In genomic region chr17:30225919-30226553, GRCh38 we compare ENCODE assay signal across 1 cellular context.
TF ChIP-seq lines count a peak whose summit lies in the region.

No MANE protein-coding gene starts in this region.

TF ChIP-seq in HepG2, 621 proteins besides CTCF, POLR2A, EP300 and RAD21 (continued from another document and continues in another):
- TF ChIP-seq ZNF329 (CRISPR knock-in tag; IDR thresholded peaks at IDR 0.05; ENCODE audit: low read depth) (peak; percentile 84; the same call in 1 of the 2 replicates), ZNF749 (CRISPR knock-in tag; IDR thresholded peaks at IDR 0.05; ENCODE audit: borderline replicate concordance) (no peak), HDAC6 (IDR thresholded peaks at IDR 0.05; ENCODE audit: low read depth, low read length) (no peak), ZFP82 (CRISPR knock-in tag; IDR thresholded peaks at IDR 0.05; ENCODE audit: borderline replicate concordance) (no peak), ZNF33A (CRISPR knock-in tag; IDR thresholded peaks at IDR 0.05; ENCODE audit: borderline replicate concordance) (no peak), ZNF503 (CRISPR knock-in tag; IDR thresholded peaks at IDR 0.05) (peak; percentile 61; the same call in 1 of the 2 replicates), FOXK2 (IDR thresholded peaks at IDR 0.05) (peak; percentile 68; the same call in 1 of the 2 replicates), SRY (CRISPR knock-in tag; IDR thresholded peaks at IDR 0.05) (peak; percentile 14; the same call in 1 of the 2 replicates), ASH2L (IDR thresholded peaks at IDR 0.05; ENCODE audit: insufficient read length, low read depth, low read length) (peak; percentile 53), KDM3A (CRISPR knock-in tag; IDR thresholded peaks at IDR 0.05; ENCODE audit: low read depth) (0 out of 2 replicates have a peak, but pooled peaks have one; percentile 14), SALL2 (CRISPR knock-in tag; IDR thresholded peaks at IDR 0.05) (no peak), ZBTB1 (CRISPR knock-in tag; IDR thresholded peaks at IDR 0.05; ENCODE audit: borderline replicate concordance) (no peak), KAT8 (CRISPR knock-in tag; IDR thresholded peaks at IDR 0.05) (0 out of 2 replicates have a peak, but pooled peaks have one; percentile 29), FOXP1 (IDR thresholded peaks at IDR 0.05) (no peak; the same call in 1 of the 2 replicates), FOXP1 (CRISPR knock-in tag; IDR thresholded peaks at IDR 0.05) (peak; percentile 81), ETV5 (CRISPR knock-in tag; IDR thresholded peaks at IDR 0.05; ENCODE audit: borderline replicate concordance) (peak; percentile 17; the same call in 1 of the 2 replicates), KDM5A (IDR thresholded peaks at IDR 0.05; ENCODE audit: borderline replicate concordance, low read length) (no peak), ZNF232 (CRISPR knock-in tag; IDR thresholded peaks at IDR 0.05; ENCODE audit: borderline replicate concordance) (0 out of 2 replicates have a peak, but pooled peaks have one; percentile 24), MYPOP (CRISPR knock-in tag; IDR thresholded peaks at IDR 0.05) (peak; percentile 13; the same call in 1 of the 2 replicates), SNAPC2 (CRISPR knock-in tag; IDR thresholded peaks at IDR 0.05) (peak; percentile 67; the same call in 1 of the 2 replicates), GABPB1 (CRISPR knock-in tag; IDR thresholded peaks at IDR 0.05) (peak; percentile 23; the same call in 1 of the 2 replicates), ZNF264 (CRISPR knock-in tag; IDR thresholded peaks at IDR 0.05) (peak; percentile 43; the same call in 1 of the 2 replicates), SOX13 (IDR thresholded peaks at IDR 0.05) (no peak), SOX13 (CRISPR knock-in tag; conservative IDR thresholded peaks at IDR 0.05 in 1 of 2, IDR thresholded peaks at IDR 0.05 in 1 of 2) (peak in 1 of 2 experiments; percentile 77; a peak in 2 of 4 replicates), SIN3B (IDR thresholded peaks at IDR 0.05; ENCODE audit: low read length) (no peak), CHD4 (IDR thresholded peaks at IDR 0.05; ENCODE audit: borderline replicate concordance, low read length) (no peak), ZNF746 (CRISPR knock-in tag; IDR thresholded peaks at IDR 0.05) (0 out of 2 replicates have a peak, but pooled peaks have one; percentile 24), SIX1 (CRISPR knock-in tag; IDR thresholded peaks at IDR 0.05; ENCODE audit: borderline replicate concordance) (peak; percentile 80), PCBP1 (IDR thresholded peaks at IDR 0.05; ENCODE audit: borderline replicate concordance, low read depth, low read length) (no peak), CEBPG (CRISPR knock-in tag; IDR thresholded peaks at IDR 0.05) (peak; percentile 39; the same call in 1 of the 2 replicates), FOXA3 (CRISPR knock-in tag; IDR thresholded peaks at IDR 0.05) (peak; percentile 73), SOX6 (IDR thresholded peaks at IDR 0.05) (no peak), SOX6 (CRISPR knock-in tag; IDR thresholded peaks at IDR 0.05) (peak; percentile 81), NFIC (IDR thresholded peaks at IDR 0.05; ENCODE audit: low read length) (peak; percentile 44; the same call in 1 of the 2 replicates), MYC (CRISPR knock-in tag; IDR thresholded peaks at IDR 0.05; ENCODE audit: borderline replicate concordance) (peak; percentile 42; the same call in 1 of the 2 replicates), HMG20B (CRISPR knock-in tag; conservative IDR thresholded peaks at IDR 0.05) (0 out of 2 replicates have a peak, but pooled peaks have one; percentile 18), ZNF350 (CRISPR knock-in tag; IDR thresholded peaks at IDR 0.05; ENCODE audit: borderline replicate concordance, low read depth) (no peak), FOXK1 (CRISPR knock-in tag; IDR thresholded peaks at IDR 0.05; ENCODE audit: borderline replicate concordance, low read depth) (0 out of 2 replicates have a peak, but pooled peaks have one; percentile 63), TAF1 (CRISPR knock-in tag; IDR thresholded peaks at IDR 0.05) (0 out of 2 replicates have a peak, but pooled peaks have one; percentile 2), ZBTB42 (CRISPR knock-in tag; IDR thresholded peaks at IDR 0.05) (no peak), ZNF30 (CRISPR knock-in tag; IDR thresholded peaks at IDR 0.05) (no peak), MEIS2 (CRISPR knock-in tag; IDR thresholded peaks at IDR 0.05) (0 out of 2 replicates have a peak, but pooled peaks have one; percentile 37), POGK (CRISPR knock-in tag; conservative IDR thresholded peaks at IDR 0.05) (0 out of 2 replicates have a peak, but pooled peaks have one; percentile 26)
- TF ChIP-seq, protein P1, sequence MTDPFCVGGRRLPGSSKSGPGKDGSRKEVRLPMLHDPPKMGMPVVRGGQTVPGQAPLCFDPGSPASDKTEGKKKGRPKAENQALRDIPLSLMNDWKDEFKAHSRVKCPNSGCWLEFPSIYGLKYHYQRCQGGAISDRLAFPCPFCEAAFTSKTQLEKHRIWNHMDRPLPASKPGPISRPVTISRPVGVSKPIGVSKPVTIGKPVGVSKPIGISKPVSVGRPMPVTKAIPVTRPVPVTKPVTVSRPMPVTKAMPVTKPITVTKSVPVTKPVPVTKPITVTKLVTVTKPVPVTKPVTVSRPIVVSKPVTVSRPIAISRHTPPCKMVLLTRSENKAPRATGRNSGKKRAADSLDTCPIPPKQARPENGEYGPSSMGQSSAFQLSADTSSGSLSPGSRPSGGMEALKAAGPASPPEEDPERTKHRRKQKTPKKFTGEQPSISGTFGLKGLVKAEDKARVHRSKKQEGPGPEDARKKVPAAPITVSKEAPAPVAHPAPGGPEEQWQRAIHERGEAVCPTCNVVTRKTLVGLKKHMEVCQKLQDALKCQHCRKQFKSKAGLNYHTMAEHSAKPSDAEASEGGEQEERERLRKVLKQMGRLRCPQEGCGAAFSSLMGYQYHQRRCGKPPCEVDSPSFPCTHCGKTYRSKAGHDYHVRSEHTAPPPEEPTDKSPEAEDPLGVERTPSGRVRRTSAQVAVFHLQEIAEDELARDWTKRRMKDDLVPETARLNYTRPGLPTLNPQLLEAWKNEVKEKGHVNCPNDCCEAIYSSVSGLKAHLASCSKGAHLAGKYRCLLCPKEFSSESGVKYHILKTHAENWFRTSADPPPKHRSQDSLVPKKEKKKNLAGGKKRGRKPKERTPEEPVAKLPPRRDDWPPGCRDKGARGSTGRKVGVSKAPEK (CRISPR knock-in tag; IDR thresholded peaks at IDR 0.05; ENCODE audit: borderline replicate concordance): 0 out of 2 replicates have a peak, but pooled peaks have one; percentile 86
- TF ChIP-seq, protein P2, sequence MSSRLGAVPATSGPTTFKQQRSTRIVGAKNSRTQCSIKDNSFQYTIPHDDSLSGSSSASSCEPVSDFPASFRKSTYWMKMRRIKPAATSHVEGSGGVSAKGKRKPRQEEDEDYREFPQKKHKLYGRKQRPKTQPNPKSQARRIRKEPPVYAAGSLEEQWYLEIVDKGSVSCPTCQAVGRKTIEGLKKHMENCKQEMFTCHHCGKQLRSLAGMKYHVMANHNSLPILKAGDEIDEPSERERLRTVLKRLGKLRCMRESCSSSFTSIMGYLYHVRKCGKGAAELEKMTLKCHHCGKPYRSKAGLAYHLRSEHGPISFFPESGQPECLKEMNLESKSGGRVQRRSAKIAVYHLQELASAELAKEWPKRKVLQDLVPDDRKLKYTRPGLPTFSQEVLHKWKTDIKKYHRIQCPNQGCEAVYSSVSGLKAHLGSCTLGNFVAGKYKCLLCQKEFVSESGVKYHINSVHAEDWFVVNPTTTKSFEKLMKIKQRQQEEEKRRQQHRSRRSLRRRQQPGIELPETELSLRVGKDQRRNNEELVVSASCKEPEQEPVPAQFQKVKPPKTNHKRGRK (CRISPR knock-in tag; IDR thresholded peaks at IDR 0.05): no peak
- TF ChIP-seq, protein P3, sequence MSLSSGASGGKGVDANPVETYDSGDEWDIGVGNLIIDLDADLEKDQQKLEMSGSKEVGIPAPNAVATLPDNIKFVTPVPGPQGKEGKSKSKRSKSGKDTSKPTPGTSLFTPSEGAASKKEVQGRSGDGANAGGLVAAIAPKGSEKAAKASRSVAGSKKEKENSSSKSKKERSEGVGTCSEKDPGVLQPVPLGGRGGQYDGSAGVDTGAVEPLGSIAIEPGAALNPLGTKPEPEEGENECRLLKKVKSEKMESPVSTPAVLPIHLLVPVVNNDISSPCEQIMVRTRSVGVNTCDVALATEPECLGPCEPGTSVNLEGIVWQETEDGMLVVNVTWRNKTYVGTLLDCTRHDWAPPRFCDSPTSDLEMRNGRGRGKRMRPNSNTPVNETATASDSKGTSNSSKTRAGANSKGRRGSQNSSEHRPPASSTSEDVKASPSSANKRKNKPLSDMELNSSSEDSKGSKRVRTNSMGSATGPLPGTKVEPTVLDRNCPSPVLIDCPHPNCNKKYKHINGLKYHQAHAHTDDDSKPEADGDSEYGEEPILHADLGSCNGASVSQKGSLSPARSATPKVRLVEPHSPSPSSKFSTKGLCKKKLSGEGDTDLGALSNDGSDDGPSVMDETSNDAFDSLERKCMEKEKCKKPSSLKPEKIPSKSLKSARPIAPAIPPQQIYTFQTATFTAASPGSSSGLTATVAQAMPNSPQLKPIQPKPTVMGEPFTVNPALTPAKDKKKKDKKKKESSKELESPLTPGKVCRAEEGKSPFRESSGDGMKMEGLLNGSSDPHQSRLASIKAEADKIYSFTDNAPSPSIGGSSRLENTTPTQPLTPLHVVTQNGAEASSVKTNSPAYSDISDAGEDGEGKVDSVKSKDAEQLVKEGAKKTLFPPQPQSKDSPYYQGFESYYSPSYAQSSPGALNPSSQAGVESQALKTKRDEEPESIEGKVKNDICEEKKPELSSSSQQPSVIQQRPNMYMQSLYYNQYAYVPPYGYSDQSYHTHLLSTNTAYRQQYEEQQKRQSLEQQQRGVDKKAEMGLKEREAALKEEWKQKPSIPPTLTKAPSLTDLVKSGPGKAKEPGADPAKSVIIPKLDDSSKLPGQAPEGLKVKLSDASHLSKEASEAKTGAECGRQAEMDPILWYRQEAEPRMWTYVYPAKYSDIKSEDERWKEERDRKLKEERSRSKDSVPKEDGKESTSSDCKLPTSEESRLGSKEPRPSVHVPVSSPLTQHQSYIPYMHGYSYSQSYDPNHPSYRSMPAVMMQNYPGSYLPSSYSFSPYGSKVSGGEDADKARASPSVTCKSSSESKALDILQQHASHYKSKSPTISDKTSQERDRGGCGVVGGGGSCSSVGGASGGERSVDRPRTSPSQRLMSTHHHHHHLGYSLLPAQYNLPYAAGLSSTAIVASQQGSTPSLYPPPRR (CRISPR knock-in tag; IDR thresholded peaks at IDR 0.05; ENCODE audit: borderline replicate concordance): peak; percentile 62; the same call in 1 of the 2 replicates
- TF ChIP-seq, protein P4, sequence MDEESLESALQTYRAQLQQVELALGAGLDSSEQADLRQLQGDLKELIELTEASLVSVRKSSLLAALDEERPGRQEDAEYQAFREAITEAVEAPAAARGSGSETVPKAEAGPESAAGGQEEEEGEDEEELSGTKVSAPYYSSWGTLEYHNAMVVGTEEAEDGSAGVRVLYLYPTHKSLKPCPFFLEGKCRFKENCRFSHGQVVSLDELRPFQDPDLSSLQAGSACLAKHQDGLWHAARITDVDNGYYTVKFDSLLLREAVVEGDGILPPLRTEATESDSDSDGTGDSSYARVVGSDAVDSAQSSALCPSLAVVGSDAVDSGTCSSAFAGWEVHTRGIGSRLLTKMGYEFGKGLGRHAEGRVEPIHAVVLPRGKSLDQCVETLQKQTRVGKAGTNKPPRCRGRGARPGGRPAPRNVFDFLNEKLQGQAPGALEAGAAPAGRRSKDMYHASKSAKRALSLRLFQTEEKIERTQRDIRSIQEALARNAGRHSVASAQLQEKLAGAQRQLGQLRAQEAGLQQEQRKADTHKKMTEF (CRISPR knock-in tag; IDR thresholded peaks at IDR 0.05): peak; percentile 76
- TF ChIP-seq, protein P5, sequence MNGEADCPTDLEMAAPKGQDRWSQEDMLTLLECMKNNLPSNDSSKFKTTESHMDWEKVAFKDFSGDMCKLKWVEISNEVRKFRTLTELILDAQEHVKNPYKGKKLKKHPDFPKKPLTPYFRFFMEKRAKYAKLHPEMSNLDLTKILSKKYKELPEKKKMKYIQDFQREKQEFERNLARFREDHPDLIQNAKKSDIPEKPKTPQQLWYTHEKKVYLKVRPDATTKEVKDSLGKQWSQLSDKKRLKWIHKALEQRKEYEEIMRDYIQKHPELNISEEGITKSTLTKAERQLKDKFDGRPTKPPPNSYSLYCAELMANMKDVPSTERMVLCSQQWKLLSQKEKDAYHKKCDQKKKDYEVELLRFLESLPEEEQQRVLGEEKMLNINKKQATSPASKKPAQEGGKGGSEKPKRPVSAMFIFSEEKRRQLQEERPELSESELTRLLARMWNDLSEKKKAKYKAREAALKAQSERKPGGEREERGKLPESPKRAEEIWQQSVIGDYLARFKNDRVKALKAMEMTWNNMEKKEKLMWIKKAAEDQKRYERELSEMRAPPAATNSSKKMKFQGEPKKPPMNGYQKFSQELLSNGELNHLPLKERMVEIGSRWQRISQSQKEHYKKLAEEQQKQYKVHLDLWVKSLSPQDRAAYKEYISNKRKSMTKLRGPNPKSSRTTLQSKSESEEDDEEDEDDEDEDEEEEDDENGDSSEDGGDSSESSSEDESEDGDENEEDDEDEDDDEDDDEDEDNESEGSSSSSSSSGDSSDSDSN (CRISPR knock-in tag; IDR thresholded peaks at IDR 0.05): peak; percentile 33; the same call in 1 of the 2 replicates
